15 cellular contexts compared by ENCODE assay signal in the genomic region with DNA sequence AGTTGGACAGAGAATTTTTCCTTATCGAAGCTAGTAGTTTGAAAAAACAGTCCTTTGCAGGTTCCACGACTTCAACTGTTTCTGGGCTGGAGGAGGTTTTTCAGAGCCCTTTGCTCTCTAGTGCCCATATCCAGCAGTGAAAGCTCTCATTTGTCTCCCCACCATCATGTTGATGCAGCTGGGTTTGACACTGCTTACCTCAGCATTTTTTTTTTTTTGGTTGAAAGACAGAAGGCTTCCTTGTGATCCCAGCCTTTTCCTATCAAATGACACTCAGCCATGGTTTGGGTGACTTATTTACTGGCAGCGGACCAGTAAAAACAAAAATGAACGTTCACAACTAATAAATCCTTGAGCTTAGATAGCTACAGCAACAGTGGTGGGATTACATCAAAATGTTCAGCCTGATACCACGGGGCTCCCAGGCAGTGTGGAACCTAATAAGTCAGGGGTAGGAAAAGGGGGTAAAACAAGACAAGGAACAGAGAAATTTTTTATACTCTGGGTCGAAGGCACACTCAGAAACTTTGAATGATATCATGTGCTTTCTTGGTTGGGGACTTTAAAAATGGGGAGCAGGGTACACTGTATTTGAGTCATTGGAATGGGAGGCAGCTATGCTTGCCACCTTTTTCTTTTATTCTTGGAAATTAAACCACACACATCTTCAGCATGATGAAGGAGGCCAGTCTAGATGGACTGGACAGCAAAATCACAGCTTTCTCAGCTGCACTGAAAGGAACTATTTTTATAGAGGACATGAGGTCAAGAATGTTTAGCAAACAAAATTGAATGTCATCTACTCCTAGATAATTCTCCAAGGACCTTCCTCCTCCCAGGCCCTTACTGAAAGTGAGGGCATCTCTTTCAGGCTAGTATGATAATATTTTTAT.
DNase-seq lines count a peak whose midpoint lies in the region; ATAC-seq and TF ChIP-seq lines count a peak whose summit lies in the region.
"Had no signal": no experiment of that assay in that cellular context is flagged by ENCODE, and none has a peak within 500 bp of the region (broad histone marks: within the 10 kb centered on the region; RNA-seq: fewer than 3 reads in every experiment).

No MANE protein-coding gene starts in this region.

- H3K36me3 Mint-ChIP-seq in GM23338 (ENCODE audit: low read depth) = no peaks in the 10 kb centered on the region

- TF ChIP-seq CTCF in GM23338 (conservative IDR thresholded peaks at IDR 0.05; ENCODE audit: low read depth in 2 of 2) = no peak
- TF ChIP-seq CTCF in heart right ventricle (IDR thresholded peaks at IDR 0.05) = no peak

- H3K27ac Mint-ChIP-seq in GM23338 = no peak overlapping the region

- no peak overlapping the region for H3K4me3 Mint-ChIP-seq in GM23338
- H3K4me3 Mint-ChIP-seq: central memory CD8-positive, alpha-beta T cell had no signal

- H3K79me2 ChIP-seq in GM23338 (replicated peaks; ENCODE audit: insufficient read depth) = no peaks in the 10 kb centered on the region

- H3K27ac ChIP-seq in GM23338 (ENCODE audit: low read depth) (peak overlapping the region; percentile 23; the same call in 1 of the 2 replicates), SJCRH30 (peak overlapping the region; percentile 49), heart right ventricle (peak overlapping the region in 8 of 10 donors; percentile 16 to 80 (median 67))
- H3K27ac ChIP-seq: SK-N-MC had no signal

- H3K4me1 Mint-ChIP-seq in GM23338 = peaks cover 3% of the 10 kb centered on the region; the same call in 2 of the 3 replicates
- H3K4me1 Mint-ChIP-seq: central memory CD8-positive, alpha-beta T cell had no signal

- ATAC-seq in GM23338 (no peak), heart right ventricle (peak; percentile 50 to 82 (median 72)), HG02678 (IDR thresholded peaks at IDR 0.05; ENCODE audit: unreplicated experiment) (no peak), GM18867 (IDR thresholded peaks at IDR 0.05; ENCODE audit: unreplicated experiment) (no peak), GM21526 (IDR thresholded peaks at IDR 0.05; ENCODE audit: low FRiP score, unreplicated experiment) (no peak)

- H3K9me3 ChIP-seq in SJCRH30 (replicated peaks) (no peaks in the 10 kb centered on the region), heart right ventricle (no peaks in the 10 kb centered on the region)
- H3K9me3 ChIP-seq: BE2C, esophagus squamous epithelium, HAP-1 had no signal

- WGBS in heart right ventricle, 2 donors = 51 to 55% methylated on average over 6 of the region's 6 CpGs

- H3K4me3 ChIP-seq in GM23338 (no peak overlapping the region), SJCRH30 (no peak overlapping the region), heart right ventricle (no peak overlapping the region)
- H3K4me3 ChIP-seq: esophagus squamous epithelium, HAP-1, SK-N-MC had no signal

- H3K4me1 ChIP-seq in GM23338 (ENCODE audit: insufficient read depth) (peaks cover 45% of the 10 kb centered on the region), SJCRH30 (peaks cover 14% of the 10 kb centered on the region), heart right ventricle (peaks cover 6 to 56% (median 34%) of the 10 kb centered on the region in 9 donors)
- H3K4me1 ChIP-seq: BE2C had no signal

- H4K20me1 ChIP-seq in GM23338 (replicated peaks; ENCODE audit: insufficient read depth) = no peaks in the 10 kb centered on the region

- intact Hi-C loops in heart right ventricle (cut with DNase I) = loop anchor here in 3 of 10 donors (5.0 to 10.0 kb wide), 3 partner anchors 141 to 436 kb away; no protein-coding TSS in a partner anchor

- H3K9me2 ChIP-seq in GM23338 (ENCODE audit: insufficient read depth) = no peaks in the 10 kb centered on the region

- H3K36me3 ChIP-seq in GM23338 (ENCODE audit: insufficient read depth) = no peaks in the 10 kb centered on the region
- H3K36me3 ChIP-seq in SJCRH30 = no peaks in the 10 kb centered on the region
- H3K36me3 ChIP-seq in heart right ventricle = no peaks in the 10 kb centered on the region
- H3K36me3 ChIP-seq: BE2C, esophagus squamous epithelium, HAP-1 had no signal

- H3F3A ChIP-seq in GM23338 (replicated peaks; ENCODE audit: low read depth) = no peaks in the 10 kb centered on the region

- H2AFZ ChIP-seq in GM23338 = peak overlapping the region; percentile 17; the same call in 1 of the 2 replicates

- DNase-seq in GM23338 (ENCODE audit: low spot score) = no peak
- DNase-seq in SJCRH30 = peak; percentile 45 to 89
- peak in 1 of 2 donors; percentile 48 for DNase-seq in heart right ventricle
- peak; percentile 58 for DNase-seq in pons (ENCODE audit: low spot score)
- DNase-seq in DMS114 treated with DMSO at 0.1 percent for 48 hours (lab: John Stamatoyannopoulos, UW; ENCODE audit: unreplicated experiment) = no peak
- DNase-seq: activated naive CD4-positive, alpha-beta T cell treated with anti-CD3 and anti-CD28 coated beads, Interleukin-2, amount 50 U/mL, for 16 hours; BE2C; esophagus squamous epithelium; NCI-H1436 had no signal

- no peaks in the 10 kb centered on the region for H3K27me3 Mint-ChIP-seq in GM23338 (ENCODE audit: insufficient read depth, low read depth, poor library complexity)
- H3K27me3 Mint-ChIP-seq: central memory CD8-positive, alpha-beta T cell had no signal

- H3K9me3 Mint-ChIP-seq in GM23338 = no peaks in the 10 kb centered on the region; the same call in 2 of the 3 replicates

- no peaks in the 10 kb centered on the region for H3K27me3 ChIP-seq in GM23338 (ENCODE audit: insufficient read depth)
- H3K27me3 ChIP-seq in SJCRH30 = no peaks in the 10 kb centered on the region
- H3K27me3 ChIP-seq in heart right ventricle = no peaks in the 10 kb centered on the region
- H3K27me3 ChIP-seq: BE2C, esophagus squamous epithelium had no signal

- H3K4me2 ChIP-seq in GM23338 = peak overlapping the region; percentile 46

TF ChIP-seq in GM23338, 12 proteins besides CTCF, POLR2A, EP300 and RAD21 (continues in another document):
- TF ChIP-seq CREB1 (CRISPR knock-in tag; IDR thresholded peaks at IDR 0.05; ENCODE audit: low read depth) (no peak), EZH2phosphoT487 (IDR thresholded peaks at IDR 0.05; ENCODE audit: unreplicated experiment) (no peak), ZNF114 (CRISPR knock-in tag; IDR thresholded peaks at IDR 0.05) (no peak), EZH2 (IDR thresholded peaks at IDR 0.05; ENCODE audit: low read depth, unreplicated experiment) (no peak), JUNB (IDR thresholded peaks at IDR 0.05; ENCODE audit: unreplicated experiment) (no peak), ZNF331 (CRISPR knock-in tag; IDR thresholded peaks at IDR 0.05; ENCODE audit: low read depth) (no peak), NANOG (IDR thresholded peaks at IDR 0.05; ENCODE audit: borderline replicate concordance) (no peak)
- TF ChIP-seq, protein P1, sequence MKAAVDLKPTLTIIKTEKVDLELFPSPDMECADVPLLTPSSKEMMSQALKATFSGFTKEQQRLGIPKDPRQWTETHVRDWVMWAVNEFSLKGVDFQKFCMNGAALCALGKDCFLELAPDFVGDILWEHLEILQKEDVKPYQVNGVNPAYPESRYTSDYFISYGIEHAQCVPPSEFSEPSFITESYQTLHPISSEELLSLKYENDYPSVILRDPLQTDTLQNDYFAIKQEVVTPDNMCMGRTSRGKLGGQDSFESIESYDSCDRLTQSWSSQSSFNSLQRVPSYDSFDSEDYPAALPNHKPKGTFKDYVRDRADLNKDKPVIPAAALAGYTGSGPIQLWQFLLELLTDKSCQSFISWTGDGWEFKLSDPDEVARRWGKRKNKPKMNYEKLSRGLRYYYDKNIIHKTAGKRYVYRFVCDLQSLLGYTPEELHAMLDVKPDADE (IDR thresholded peaks at IDR 0.05) = no peak
- TF ChIP-seq, protein P2, sequence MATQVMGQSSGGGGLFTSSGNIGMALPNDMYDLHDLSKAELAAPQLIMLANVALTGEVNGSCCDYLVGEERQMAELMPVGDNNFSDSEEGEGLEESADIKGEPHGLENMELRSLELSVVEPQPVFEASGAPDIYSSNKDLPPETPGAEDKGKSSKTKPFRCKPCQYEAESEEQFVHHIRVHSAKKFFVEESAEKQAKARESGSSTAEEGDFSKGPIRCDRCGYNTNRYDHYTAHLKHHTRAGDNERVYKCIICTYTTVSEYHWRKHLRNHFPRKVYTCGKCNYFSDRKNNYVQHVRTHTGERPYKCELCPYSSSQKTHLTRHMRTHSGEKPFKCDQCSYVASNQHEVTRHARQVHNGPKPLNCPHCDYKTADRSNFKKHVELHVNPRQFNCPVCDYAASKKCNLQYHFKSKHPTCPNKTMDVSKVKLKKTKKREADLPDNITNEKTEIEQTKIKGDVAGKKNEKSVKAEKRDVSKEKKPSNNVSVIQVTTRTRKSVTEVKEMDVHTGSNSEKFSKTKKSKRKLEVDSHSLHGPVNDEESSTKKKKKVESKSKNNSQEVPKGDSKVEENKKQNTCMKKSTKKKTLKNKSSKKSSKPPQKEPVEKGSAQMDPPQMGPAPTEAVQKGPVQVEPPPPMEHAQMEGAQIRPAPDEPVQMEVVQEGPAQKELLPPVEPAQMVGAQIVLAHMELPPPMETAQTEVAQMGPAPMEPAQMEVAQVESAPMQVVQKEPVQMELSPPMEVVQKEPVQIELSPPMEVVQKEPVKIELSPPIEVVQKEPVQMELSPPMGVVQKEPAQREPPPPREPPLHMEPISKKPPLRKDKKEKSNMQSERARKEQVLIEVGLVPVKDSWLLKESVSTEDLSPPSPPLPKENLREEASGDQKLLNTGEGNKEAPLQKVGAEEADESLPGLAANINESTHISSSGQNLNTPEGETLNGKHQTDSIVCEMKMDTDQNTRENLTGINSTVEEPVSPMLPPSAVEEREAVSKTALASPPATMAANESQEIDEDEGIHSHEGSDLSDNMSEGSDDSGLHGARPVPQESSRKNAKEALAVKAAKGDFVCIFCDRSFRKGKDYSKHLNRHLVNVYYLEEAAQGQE (IDR thresholded peaks at IDR 0.05; ENCODE audit: unreplicated experiment) = no peak

Comparison
In these comparisons a context has a peak if more than half of its experiments do, and no peak if none do; other contexts are left out.
1. ATAC-seq: peak in heart right ventricle (8 of 8); none in GM23338 (single experiment), HG02678 (single experiment), GM18867 (single experiment) and GM21526 (single experiment).
2. DNase-seq: peak in SJCRH30 (2 of 2) and pons (single experiment); none in GM23338 (single experiment) and DMS114 treated with DMSO at 0.1 percent for 48 hours (single experiment).
3. Peak in every context shown above with its lines, with median percentiles within 50 percentile points of each other: H3K27ac ChIP-seq.